In the genomic region with DNA sequence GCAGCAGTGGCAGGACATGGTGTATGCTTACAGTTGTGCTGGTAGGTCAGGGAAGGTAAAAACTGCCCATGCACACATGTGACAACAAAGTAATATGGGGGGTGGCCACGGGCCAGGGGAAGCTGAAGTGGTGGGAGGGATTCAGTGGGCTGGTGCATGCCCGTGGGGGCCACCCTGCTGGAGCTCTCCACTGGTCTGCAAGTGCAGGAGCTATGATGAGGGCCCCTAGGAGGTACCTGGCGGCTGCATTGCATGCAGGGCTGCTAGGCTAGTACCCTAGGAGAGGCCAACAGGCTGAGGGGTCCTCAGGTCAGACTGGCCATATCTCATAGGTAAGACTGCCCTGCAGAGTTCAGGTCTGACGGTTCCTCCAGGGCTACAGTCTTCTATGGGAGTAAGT, we compare ENCODE assay signal across 16 cellular contexts.
DNase-seq lines count a peak whose midpoint lies in the region; ATAC-seq, FAIRE-seq and TF ChIP-seq lines count a peak whose summit lies in the region.
"Had no signal": no experiment of that assay in that cellular context is flagged by ENCODE, and none has a peak within 500 bp of the region (broad histone marks: within the 10 kb centered on the region; RNA-seq: fewer than 3 reads in every experiment).

No MANE protein-coding gene starts in this region.

- no peak overlapping the region for H2AFZ ChIP-seq in mesenchymal stem cell (ENCODE audit: low read depth, low read length)
- H2AFZ ChIP-seq: GM23338 had no signal

- no peak for TF ChIP-seq CTCF in kidney (IDR thresholded peaks at IDR 0.05; ENCODE audit: borderline replicate concordance, extremely low read depth, insufficient read depth)

- no peak overlapping the region for H2BK120ac ChIP-seq in mesenchymal stem cell (ENCODE audit: low read depth, low read length)

- no peaks in the 10 kb centered on the region for H3K79me1 ChIP-seq in mesenchymal stem cell (replicated peaks; ENCODE audit: low read length, poor library complexity, severe bottlenecking)

- DNase-seq in Right ventricle myocardium superior: peak; percentile 27
- DNase-seq in Right ventricle myocardium inferior (ENCODE audit: missing footprints): no peak
- DNase-seq in kidney: peak; percentile 68
- DNase-seq in sciatic nerve (ENCODE audit: low spot score): no peak
- no peak for DNase-seq in NOMO-1 treated with dmso at 0.1 percent for 144 hours (lab: John Stamatoyannopoulos, UW; ENCODE audit: unreplicated experiment)
- DNase-seq in cortex of kidney (lab: John Stamatoyannopoulos, UW): no peak
- DNase-seq in mesenchymal stem cell: no peak
- DNase-seq: 8988T; ACHN; C1 segment of cervical spinal cord; CD4-positive, alpha-beta memory T cell; DMS79; H7 had no signal

- no peak overlapping the region for H4K91ac ChIP-seq in mesenchymal stem cell (ENCODE audit: low read length)

- H2BK12ac ChIP-seq in mesenchymal stem cell (ENCODE audit: low read length in 2 of 2): no peak overlapping the region

- H3K36me3 ChIP-seq in kidney (ENCODE audit: control insufficient read depth in 1 of 2, insufficient read depth in 2 of 2, low read length in 2 of 2) (no peaks in the 10 kb centered on the region), mesenchymal stem cell (ENCODE audit: control insufficient read depth in 1 of 2, insufficient read depth in 2 of 2, low read depth in 1 of 2, low read length in 2 of 2) (no peaks in the 10 kb centered on the region)

- H3K27me3 ChIP-seq in mesenchymal stem cell (ENCODE audit: control insufficient read depth in 1 of 2, insufficient read depth in 1 of 2, low read length in 2 of 2): no peaks in the 10 kb centered on the region

- H3K4me1 ChIP-seq in kidney (ENCODE audit: control insufficient read depth in 1 of 2, insufficient read depth in 1 of 2, low read depth in 1 of 2, low read length in 2 of 2) (no peaks in the 10 kb centered on the region), mesenchymal stem cell (ENCODE audit: control insufficient read depth, insufficient read depth, low read depth, low read length) (no peaks in the 10 kb centered on the region)

- H2AK5ac ChIP-seq in mesenchymal stem cell (ENCODE audit: low read length, severe bottlenecking): no peak overlapping the region

- H2BK5ac ChIP-seq in mesenchymal stem cell (ENCODE audit: low read depth, low read length, poor library complexity, severe bottlenecking): no peak overlapping the region

- no peak for FAIRE-seq in kidney (lab: Jason Lieb, UNC)
- FAIRE-seq: GM12878, GM18507 had no signal

- no peak overlapping the region for H3K4me2 ChIP-seq in mesenchymal stem cell (ENCODE audit: low read length, poor library complexity, severe bottlenecking)
- H3K4me2 ChIP-seq: GM23338 had no signal

- H3K4me3 ChIP-seq in kidney (ENCODE audit: low read length in 2 of 2) (no peak overlapping the region), mesenchymal stem cell (ENCODE audit: insufficient read depth in 1 of 2, low read depth in 1 of 2, low read length in 2 of 2) (no peak overlapping the region)
- H3K4me3 ChIP-seq: GM12878, GM23338 had no signal

- H3K18ac ChIP-seq in mesenchymal stem cell (ENCODE audit: low read depth in 1 of 2, low read length in 2 of 2): no peak overlapping the region

- H3K9ac ChIP-seq in kidney (ENCODE audit: low read length in 2 of 2) (no peak overlapping the region), mesenchymal stem cell (ENCODE audit: low read length) (no peak overlapping the region)

- H3K9me3 ChIP-seq in kidney (ENCODE audit: control insufficient read depth in 1 of 2, low read length in 2 of 2) (peaks cover 6 to 8% of the 10 kb centered on the region in 2 donors), mesenchymal stem cell (ENCODE audit: control insufficient read depth, low read length) (peaks cover 16% of the 10 kb centered on the region)

- 77% methylated on average over 4 of the region's 4 CpGs for WGBS in mesenchymal stem cell

- no peak overlapping the region for H3K14ac ChIP-seq in mesenchymal stem cell (ENCODE audit: low read length in 2 of 2)

- ATAC-seq in Right ventricle myocardium superior (ENCODE audit: poor library complexity) (no peak), Right ventricle myocardium inferior (no peak), sciatic nerve (peak; percentile 42)
- ATAC-seq: GM12878, GM23338 had no signal

- H3K4ac ChIP-seq in mesenchymal stem cell (ENCODE audit: low read depth in 1 of 2, low read length in 2 of 2): no peak overlapping the region

- intact Hi-C loops in Right ventricle myocardium superior (cut with DNase I) (no loop called here), Right ventricle myocardium inferior (cut with DNase I) (no loop called here), kidney (cut with DNase I) (no loop called here), sciatic nerve (cut with DNase I) (no loop called here)

- H4K8ac ChIP-seq in mesenchymal stem cell (ENCODE audit: low read length): no peak overlapping the region

- no peak overlapping the region for H3K23ac ChIP-seq in mesenchymal stem cell (ENCODE audit: low read length in 2 of 2)

- H2BK15ac ChIP-seq in mesenchymal stem cell (ENCODE audit: low read depth, poor library complexity, severe bottlenecking): no peak overlapping the region

- H3K27ac ChIP-seq in kidney (ENCODE audit: low read depth in 2 of 2, low read length in 2 of 2): no peak overlapping the region
- no peak overlapping the region for H3K27ac ChIP-seq in mesenchymal stem cell (ENCODE audit: low read length, poor library complexity, severe bottlenecking)

Comparison
In these comparisons a context has a peak if more than half of its experiments do, and no peak if none do; other contexts are left out.
1. DNase-seq: peak in Right ventricle myocardium superior (single experiment) and kidney (single experiment); none in Right ventricle myocardium inferior (single experiment), sciatic nerve (single experiment), NOMO-1 treated with dmso at 0.1 percent for 144 hours (single experiment), cortex of kidney (single experiment) and mesenchymal stem cell (single experiment).